ENCODE assay signal across 9 cellular contexts in genomic region chr18:77140439-77141109, GRCh38. TPM values are rescaled to one million over a fixed set of nuclear protein-coding genes. Genes with fewer than 3 reads are reported as not detected.
DNase-seq lines count a peak whose midpoint lies in the region; ATAC-seq lines count a peak whose summit lies in the region.
"Had no signal": no experiment of that assay in that cellular context is flagged by ENCODE, and none has a peak within 500 bp of the region (broad histone marks: within the 10 kb centered on the region; RNA-seq: fewer than 3 reads in every experiment).

No MANE protein-coding gene starts in this region.

- no peak overlapping the region for H3K4me3 Mint-ChIP-seq in activated CD8-positive, alpha-beta T cell treated with anti-CD3 and anti-CD28 coated beads, Interleukin-2, amount 10 ng/mL, durations not matched to agents 7 days and 5 days

- no peak overlapping the region for H3K4me3 ChIP-seq in right cardiac atrium (ENCODE audit: low read length)

- CTCF ChIA-PET in activated CD8-positive, alpha-beta T cell treated with anti-CD3 and anti-CD28 coated beads, Interleukin-2, amount 10 ng/mL, durations not matched to agents 7 days and 5 days (lab: Charles Lee), result interaction anchor here (0.6 to 1.4 kb wide), 5 partner anchors 16 to 86 kb away, joined by 3 read pairs; no protein-coding TSS in a partner anchor

- H3K27ac Mint-ChIP-seq in activated CD8-positive, alpha-beta T cell treated with anti-CD3 and anti-CD28 coated beads, Interleukin-2, amount 10 ng/mL, durations not matched to agents 7 days and 5 days, result peak overlapping the region; percentile 50

- H3K9me3 ChIP-seq in right cardiac atrium (ENCODE audit: control insufficient read depth, low read length), result no peaks in the 10 kb centered on the region

- peaks cover 11% of the 10 kb centered on the region for H3K9me3 Mint-ChIP-seq in activated CD8-positive, alpha-beta T cell treated with anti-CD3 and anti-CD28 coated beads, Interleukin-2, amount 10 ng/mL, durations not matched to agents 7 days and 5 days (ENCODE audit: insufficient read depth)

- peak; percentile 54 for ATAC-seq in activated CD8-positive, alpha-beta T cell treated with anti-CD3 and anti-CD28 coated beads, Interleukin-2, amount 10 ng/mL, durations not matched to agents 7 days and 5 days
- ATAC-seq in right cardiac atrium (peak; percentile 79 to 89), GM18873 (IDR thresholded peaks at IDR 0.05; ENCODE audit: low FRiP score, unreplicated experiment) (no peak)
- peak; percentile 50 for ATAC-seq in stimulated activated naive CD8-positive, alpha-beta T cell treated with anti-CD3 and anti-CD28 coated beads, Interleukin-15, Interleukin-2, amounts not matched to agents 100 U/mL and 50 U/mL, for 24 hours

- 36% methylated on average over 7 of the region's 7 CpGs for WGBS in right cardiac atrium

- intact Hi-C loops in right cardiac atrium (cut with DNase I), result loop anchor here in 1 of 4 donors (10.0 kb wide), 1 partner anchor 64 kb away; no protein-coding TSS in a partner anchor

- H3K36me3 Mint-ChIP-seq in activated CD8-positive, alpha-beta T cell treated with anti-CD3 and anti-CD28 coated beads, Interleukin-2, amount 10 ng/mL, durations not matched to agents 7 days and 5 days (ENCODE audit: low read depth), result peaks cover 19% of the 10 kb centered on the region

- no peaks in the 10 kb centered on the region for H3K27me3 ChIP-seq in right cardiac atrium (ENCODE audit: control insufficient read depth, insufficient read depth)

- peak; percentile 35 for DNase-seq in activated CD4-positive, alpha-beta T cell treated with anti-CD3 and anti-CD28 coated beads for 1 hour
- no peak for DNase-seq in activated CD4-positive, alpha-beta T cell treated with anti-CD3 and anti-CD28 coated beads, Interleukin-2, amount 50 U/mL, for 48 hours
- peak; percentile 41 for DNase-seq in activated CD8-positive, alpha-beta T cell treated with anti-CD3 and anti-CD28 coated beads, Interleukin-2, amount 10 ng/mL, durations not matched to agents 7 days and 5 days
- peak; percentile 60 to 80 (median 72) for DNase-seq in right cardiac atrium
- no peak for DNase-seq in stimulated activated naive CD8-positive, alpha-beta T cell treated with anti-CD3 and anti-CD28 coated beads, Interleukin-15, Interleukin-2, amounts not matched to agents 100 U/mL and 50 U/mL, for 24 hours
- DNase-seq in 8988T, result no peak
- no peak for DNase-seq in dermis blood vessel endothelial cell
- DNase-seq: MV-4-11 had no signal

- H3K27ac ChIP-seq in right cardiac atrium (ENCODE audit: low read length), result no peak overlapping the region

- peaks cover 26% of the 10 kb centered on the region for H3K4me1 Mint-ChIP-seq in activated CD8-positive, alpha-beta T cell treated with anti-CD3 and anti-CD28 coated beads, Interleukin-2, amount 10 ng/mL, durations not matched to agents 7 days and 5 days (ENCODE audit: low read depth)

- H3K27me3 Mint-ChIP-seq in activated CD8-positive, alpha-beta T cell treated with anti-CD3 and anti-CD28 coated beads, Interleukin-2, amount 10 ng/mL, durations not matched to agents 7 days and 5 days (ENCODE audit: low read depth), result no peaks in the 10 kb centered on the region

- POLR2A ChIA-PET in activated CD8-positive, alpha-beta T cell treated with anti-CD3 and anti-CD28 coated beads, Interleukin-2, amount 10 ng/mL, durations not matched to agents 7 days and 5 days (lab: Charles Lee), result interaction anchor here (0.6 to 1.5 kb wide), 2 partner anchors 10 to 17 kb away, joined by 3 to 8 read pairs; no protein-coding TSS in a partner anchor

- H3K4me1 ChIP-seq in right cardiac atrium (ENCODE audit: control insufficient read depth, insufficient read depth, low read length), result no peaks in the 10 kb centered on the region

RNA-seq across cellular contexts. Expression of gene MBP, which starts 8.0 kb away (rescaled TPM):
- 10 to 100 TPM; 86.5 to 87.0 TPM for total RNA-seq in activated CD8-positive, alpha-beta T cell treated with anti-CD3 and anti-CD28 coated beads, Interleukin-2, amount 10 ng/mL, durations not matched to agents 7 days and 5 days
- total RNA-seq in right cardiac atrium, result 10 to 100 TPM; 14.6 to 26.4 (median 19.6) TPM
- polyA plus RNA-seq in right cardiac atrium, result 10.5 TPM
- 5.6 and 6.3 TPM in 2 replicates for total RNA-seq in dermis blood vessel endothelial cell

Comparison
In these comparisons a context has a peak if more than half of its experiments do, and no peak if none do; other contexts are left out.
1. DNase-seq: peak in activated CD4-positive, alpha-beta T cell treated with anti-CD3 and anti-CD28 coated beads for 1 hour (single experiment), activated CD8-positive, alpha-beta T cell treated with anti-CD3 and anti-CD28 coated beads, Interleukin-2, amount 10 ng/mL, durations not matched to agents 7 days and 5 days (single experiment) and right cardiac atrium (3 of 3); none in activated CD4-positive, alpha-beta T cell treated with anti-CD3 and anti-CD28 coated beads, Interleukin-2, amount 50 U/mL, for 48 hours (0 of 2), stimulated activated naive CD8-positive, alpha-beta T cell treated with anti-CD3 and anti-CD28 coated beads, Interleukin-15, Interleukin-2, amounts not matched to agents 100 U/mL and 50 U/mL, for 24 hours (single experiment), 8988T (single experiment) and dermis blood vessel endothelial cell (single experiment).